21 cellular contexts compared by ENCODE assay signal in genomic region chr17:68178831-68179230, GRCh38.
"Had no signal": no experiment of that assay in that cellular context is flagged by ENCODE, and none has a peak within 500 bp of the region (broad histone marks: within the 10 kb centered on the region; RNA-seq: fewer than 3 reads in every experiment).

No MANE protein-coding gene starts in this region.

- H3K9me3 ChIP-seq: gastrocnemius medialis, mucosa of descending colon, prostate gland, right atrium auricular region, sigmoid colon, testis, tibial artery had no signal

- H3K27ac ChIP-seq: epithelial cell of prostate, gastrocnemius medialis, prostate gland, right atrium auricular region, sigmoid colon, tibial artery had no signal

- H3K4me3 ChIP-seq: gastrocnemius medialis, lung, mucosa of descending colon, prostate gland, right atrium auricular region, sigmoid colon, tibial artery had no signal

- ATAC-seq: effector memory CD8-positive, alpha-beta T cell; esophagus mucosa; gastrocnemius medialis; left lobe of liver; mucosa of descending colon; natural killer cell treated with Interleukin-12 subunit alpha and Interleukin-12 subunit beta and Interleukin-15 and Interleukin-18, amount 100 ng/mL, for 72 hours; stimulated activated effector memory CD8-positive, alpha-beta T cell treated with anti-CD3 and anti-CD28 coated beads, Interleukin-12 subunit alpha, Interleukin-12 subunit beta, amount 100 ng/mL, for 72 hours; stimulated activated naive CD8-positive, alpha-beta T cell treated with anti-CD3 and anti-CD28 coated beads, Interleukin-15, Interleukin-2, amounts not matched to agents 100 U/mL and 50 U/mL, for 24 hours had no signal

- H3K36me3 ChIP-seq: gastrocnemius medialis, prostate gland, right atrium auricular region, sigmoid colon, tibial artery had no signal

- H3K4me1 ChIP-seq: prostate gland, right atrium auricular region, sigmoid colon, testis, tibial artery had no signal

- DNase-seq: cortex of kidney; effector memory CD8-positive, alpha-beta T cell; foreskin fibroblast; gastrocnemius medialis; kidney; mucosa of descending colon; naive B cell; sigmoid colon; stimulated activated CD4-positive, alpha-beta T cell treated with anti-CD3 and anti-CD28 coated beads, Interleukin-2, amount 100 ng/mL, for 24 hours; stimulated activated CD4-positive, alpha-beta T cell treated with anti-CD3 and anti-CD28 coated beads, Interleukin-4, amount 100 ng/mL, for 24 hours; stimulated activated naive CD8-positive, alpha-beta T cell treated with anti-CD3 and anti-CD28 coated beads, Interleukin-15, Interleukin-2, amounts not matched to agents 100 U/mL and 50 U/mL, for 24 hours; testis; tibial artery had no signal

- H3K27me3 ChIP-seq: gastrocnemius medialis, right atrium auricular region, sigmoid colon, testis, tibial artery had no signal
